Comparison of ENCODE assay signal across 24 cellular contexts in the genomic region with DNA sequence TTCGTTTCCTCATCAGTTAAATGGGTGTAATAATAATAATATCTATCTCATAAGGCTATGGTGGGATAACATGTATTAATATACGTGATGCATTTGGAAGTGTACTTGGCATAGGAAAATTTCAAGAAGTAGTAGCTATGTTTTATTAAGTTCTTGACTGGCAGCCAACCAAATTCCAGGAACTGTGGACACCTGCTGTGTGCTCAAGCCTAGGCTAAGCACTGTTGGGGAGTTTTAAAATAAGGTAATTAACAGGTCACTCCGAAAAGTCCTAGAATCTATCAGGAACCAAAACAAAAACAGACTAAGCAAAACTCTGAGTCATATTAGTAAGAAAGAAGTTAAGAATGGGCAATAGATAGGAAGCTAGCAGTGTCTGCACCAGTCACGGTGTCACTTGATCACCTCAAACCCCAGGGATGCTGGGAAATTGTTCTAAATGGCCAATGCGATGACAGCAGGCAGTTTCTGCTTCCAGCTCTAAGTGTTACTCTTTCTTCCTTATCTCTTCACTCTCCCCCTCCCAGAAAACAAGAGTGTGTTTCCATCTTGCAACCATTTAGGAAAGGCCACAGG.
DNase-seq lines count a peak whose midpoint lies in the region; ATAC-seq and TF ChIP-seq lines count a peak whose summit lies in the region.
"Had no signal": no experiment of that assay in that cellular context is flagged by ENCODE, and none has a peak within 500 bp of the region (broad histone marks: within the 10 kb centered on the region; RNA-seq: fewer than 3 reads in every experiment).

No MANE protein-coding gene starts in this region.

- H3K27ac Mint-ChIP-seq in activated naive CD4-positive, alpha-beta T cell treated with anti-CD3 and anti-CD28 coated beads, Interleukin-2, amount 50 U/mL, for 24 hours, result peak overlapping the region; percentile 85
- H3K27ac Mint-ChIP-seq in activated naive CD4-positive, alpha-beta T cell treated with anti-CD3 and anti-CD28 coated beads, Interleukin-2, amount 50 U/mL, for 72 hours, result peak overlapping the region in 1 of 2 donors; percentile 79
- H3K27ac Mint-ChIP-seq: stimulated activated memory B cell treated with anti-CD40 and anti-IgM and Interleukin-4, amounts not matched to agents 10 μg/mL and 1 μg/mL and 100 μg/mL, for 72 hours had no signal

- no peaks in the 10 kb centered on the region for H3K27me3 Mint-ChIP-seq in activated naive CD4-positive, alpha-beta T cell treated with anti-CD3 and anti-CD28 coated beads, Interleukin-2, amount 50 U/mL, for 24 hours
- H3K27me3 Mint-ChIP-seq: activated naive CD4-positive, alpha-beta T cell treated with anti-CD3 and anti-CD28 coated beads, Interleukin-2, amount 10 ng/mL, durations not matched to agents 7 days and 5 days had no signal

- H3K4me1 ChIP-seq in adipocyte (ENCODE audit: control insufficient read depth, insufficient read depth, low read length), result peaks cover 34% of the 10 kb centered on the region
- H3K4me1 ChIP-seq in spleen, result peaks cover 0 to 11% (median 0%) of the 10 kb centered on the region in 6 donors
- H3K4me1 ChIP-seq: right lobe of liver, testis had no signal

- TF ChIP-seq CTCF in LNCaP clone FGC (IDR thresholded peaks at IDR 0.05; ENCODE audit: control insufficient read depth, extremely low read depth, insufficient read depth) (no peak), spleen (IDR thresholded peaks at IDR 0.05 in 8 of 11, conservative IDR thresholded peaks at IDR 0.05 in 3 of 11) (no peak)

- intact Hi-C loops in spleen (cut with DNase I; ENCODE audit: low total_unique reads), result no loop called here

- H3K9me3 ChIP-seq in adipocyte (ENCODE audit: control insufficient read depth, low read length) (peaks cover 8% of the 10 kb centered on the region), spleen (peaks cover 0 to 16% (median 6%) of the 10 kb centered on the region in 8 donors)
- H3K9me3 ChIP-seq: right lobe of liver, testis had no signal

- no peak for DNase-seq in activated naive CD4-positive, alpha-beta T cell treated with anti-CD3 and anti-CD28 coated beads, Interleukin-2, amount 50 U/mL, for 72 hours (ENCODE audit: low spot score in 2 of 2)
- DNase-seq in LNCaP clone FGC (ENCODE audit: low read depth) (peak; percentile 3), adipocyte (ENCODE audit: low read depth) (no peak), spleen (no peak), globus pallidus (ENCODE audit: low spot score) (no peak)
- DNase-seq: caudate nucleus; dermis blood vessel endothelial cell; NCI-H1092; NCI-H187; NCI-H526; posterior cingulate gyrus; right lobe of liver; SHP77; stimulated activated CD4-positive, alpha-beta T cell treated with anti-CD3 and anti-CD28 coated beads, Interleukin-4, amount 100 ng/mL, for 24 hours; testis had no signal

- peak overlapping the region; percentile 17 for H3K9ac ChIP-seq in adipocyte (ENCODE audit: low read length)
- H3K9ac ChIP-seq: BLaER1 treated with 17β-estradiol and CSF1 and Interleukin-3, amounts not matched to agents 10 nM and 100 nM had no signal

- H3K4me3 ChIP-seq in LNCaP clone FGC (ENCODE audit: low read depth, low read length), result no peak overlapping the region
- H3K4me3 ChIP-seq in adipocyte (ENCODE audit: low read length), result peak overlapping the region; percentile 49
- H3K4me3 ChIP-seq in spleen, result no peak overlapping the region
- H3K4me3 ChIP-seq: BLaER1 treated with 17β-estradiol and CSF1 and Interleukin-3, amounts not matched to agents 10 nM and 100 nM; GM12878; hepatocyte; right lobe of liver; testis had no signal

- H3K27ac ChIP-seq in spleen, result peak overlapping the region in 5 of 8 donors; percentile 38 to 67 (median 46)
- H3K27ac ChIP-seq: BLaER1 treated with 17β-estradiol and CSF1 and Interleukin-3, amounts not matched to agents 10 nM and 100 nM; hepatocyte; right lobe of liver; testis; VCaP had no signal

- peaks cover 12% of the 10 kb centered on the region for H3K9me3 Mint-ChIP-seq in activated naive CD4-positive, alpha-beta T cell treated with anti-CD3 and anti-CD28 coated beads, Interleukin-2, amount 50 U/mL, for 24 hours
- H3K9me3 Mint-ChIP-seq in activated naive CD4-positive, alpha-beta T cell treated with anti-CD3 and anti-CD28 coated beads, Interleukin-2, amount 50 U/mL, for 72 hours, result peaks cover 7 to 29% of the 10 kb centered on the region in 2 donors
- H3K9me3 Mint-ChIP-seq: activated naive CD4-positive, alpha-beta T cell treated with anti-CD3 and anti-CD28 coated beads, Interleukin-2, amount 10 ng/mL, durations not matched to agents 7 days and 5 days had no signal

- H3K36me3 ChIP-seq in adipocyte (ENCODE audit: control insufficient read depth, insufficient read depth, low read length, severe bottlenecking), result peaks cover 4% of the 10 kb centered on the region
- H3K36me3 ChIP-seq in spleen, result no peaks in the 10 kb centered on the region
- H3K36me3 ChIP-seq: BLaER1 treated with 17β-estradiol and CSF1 and Interleukin-3, amounts not matched to agents 10 nM and 100 nM; right lobe of liver had no signal

- no peak for ATAC-seq in activated naive CD4-positive, alpha-beta T cell treated with anti-CD3 and anti-CD28 coated beads, Interleukin-2, amount 50 U/mL, for 72 hours
- ATAC-seq in HG03280 (IDR thresholded peaks at IDR 0.05; ENCODE audit: unreplicated experiment) (no peak), HG03025 (IDR thresholded peaks at IDR 0.05; ENCODE audit: low FRiP score, unreplicated experiment) (no peak)
- ATAC-seq: GM12878; stimulated activated memory B cell treated with anti-CD40 and anti-IgM and Interleukin-4, amounts not matched to agents 10 μg/mL and 1 μg/mL and 100 μg/mL, for 72 hours had no signal

- H3K4me1 Mint-ChIP-seq in activated naive CD4-positive, alpha-beta T cell treated with anti-CD3 and anti-CD28 coated beads, Interleukin-2, amount 50 U/mL, for 24 hours, result peaks cover 80% of the 10 kb centered on the region
- H3K4me1 Mint-ChIP-seq: stimulated activated memory B cell treated with anti-CD40 and anti-IgM and Interleukin-4, amounts not matched to agents 10 μg/mL and 1 μg/mL and 100 μg/mL, for 72 hours had no signal

- WGBS in spleen, 5 donors, result 76 to 85% (median 82%) methylated on average over 5 of the region's 5 CpGs

- H3K4me3 Mint-ChIP-seq in activated naive CD4-positive, alpha-beta T cell treated with anti-CD3 and anti-CD28 coated beads, Interleukin-2, amount 50 U/mL, for 24 hours, result peak overlapping the region; percentile 31
- H3K4me3 Mint-ChIP-seq: activated naive CD4-positive, alpha-beta T cell treated with anti-CD3 and anti-CD28 coated beads, Interleukin-2, amount 10 ng/mL, durations not matched to agents 7 days and 5 days; stimulated activated memory B cell treated with anti-CD40 and anti-IgM and Interleukin-4, amounts not matched to agents 10 μg/mL and 1 μg/mL and 100 μg/mL, for 72 hours had no signal

- H3K36me3 Mint-ChIP-seq in activated naive CD4-positive, alpha-beta T cell treated with anti-CD3 and anti-CD28 coated beads, Interleukin-2, amount 50 U/mL, for 24 hours, result peaks cover 10% of the 10 kb centered on the region
- H3K36me3 Mint-ChIP-seq in activated naive CD4-positive, alpha-beta T cell treated with anti-CD3 and anti-CD28 coated beads, Interleukin-2, amount 50 U/mL, for 72 hours, result peaks cover 5 to 27% of the 10 kb centered on the region in 2 donors
- H3K36me3 Mint-ChIP-seq: activated naive CD4-positive, alpha-beta T cell treated with anti-CD3 and anti-CD28 coated beads, Interleukin-2, amount 10 ng/mL, durations not matched to agents 7 days and 5 days; stimulated activated memory B cell treated with anti-CD40 and anti-IgM and Interleukin-4, amounts not matched to agents 10 μg/mL and 1 μg/mL and 100 μg/mL, for 72 hours had no signal

- no peak for TF ChIP-seq POLR2A in spleen (IDR thresholded peaks at IDR 0.05)

- H3K27me3 ChIP-seq in adipocyte (replicated peaks; ENCODE audit: control insufficient read depth, insufficient read depth, low read length) (no peaks in the 10 kb centered on the region), spleen (replicated peaks in 1 of 7) (no peaks in the 10 kb centered on the region)
- H3K27me3 ChIP-seq: BLaER1 treated with 17β-estradiol and CSF1 and Interleukin-3, amounts not matched to agents 10 nM and 100 nM; hepatocyte; right lobe of liver; testis had no signal
